In the genomic region with DNA sequence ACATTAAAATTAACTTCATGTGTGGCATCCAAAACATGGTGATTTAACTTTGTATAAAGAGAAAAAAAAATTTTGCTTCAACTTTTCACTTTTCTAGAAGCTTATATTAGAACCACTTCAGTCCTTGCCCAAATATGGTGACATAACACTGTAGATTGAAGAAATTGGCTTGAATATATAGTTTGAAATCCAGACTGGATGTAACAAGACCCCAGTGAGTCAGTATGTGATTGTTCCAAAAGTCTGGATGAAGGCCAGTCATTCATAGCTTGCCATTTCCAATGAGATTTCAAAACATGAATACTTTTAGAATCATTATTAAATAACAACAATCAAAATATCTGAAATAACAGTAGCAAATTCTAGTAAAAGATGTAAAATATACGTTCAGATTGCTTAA, we compare ENCODE assay signal across 17 cellular contexts.
DNase-seq lines count a peak whose midpoint lies in the region; ATAC-seq and TF ChIP-seq lines count a peak whose summit lies in the region.
"Had no signal": no experiment of that assay in that cellular context is flagged by ENCODE, and none has a peak within 500 bp of the region (broad histone marks: within the 10 kb centered on the region; RNA-seq: fewer than 3 reads in every experiment).

No MANE protein-coding gene starts in this region.

- H3K27me3 Mint-ChIP-seq in CD4-positive, alpha-beta memory T cell = no peaks in the 10 kb centered on the region
- H3K27me3 Mint-ChIP-seq: activated CD4-positive, alpha-beta memory T cell treated with anti-CD3 and anti-CD28 coated beads, Interleukin-2, amount 10 ng/mL, durations not matched to agents 7 days and 5 days; effector memory CD8-positive, alpha-beta T cell had no signal

- no peak overlapping the region for H3K27ac Mint-ChIP-seq in CD4-positive, alpha-beta memory T cell
- H3K27ac Mint-ChIP-seq: activated CD4-positive, alpha-beta memory T cell treated with anti-CD3 and anti-CD28 coated beads, Interleukin-2, amount 10 ng/mL, durations not matched to agents 7 days and 5 days; activated naive CD4-positive, alpha-beta T cell treated with anti-CD3 and anti-CD28 coated beads for 36 hours; effector memory CD8-positive, alpha-beta T cell; immature natural killer cell; natural killer cell treated with Interleukin-12 subunit alpha and Interleukin-12 subunit beta and Interleukin-15 and Interleukin-18, amount 100 ng/mL, for 72 hours; stimulated activated memory B cell treated with anti-CD40 and anti-IgM and Interleukin-4, amounts not matched to agents 10 μg/mL and 1 μg/mL and 100 μg/mL, for 72 hours had no signal

- DNase-seq in ELR (ENCODE audit: low read depth) (peak; percentile 79), adipocyte (ENCODE audit: low read depth) (peak; percentile 95), foreskin fibroblast (peak; percentile 87 to 93), renal cortical epithelial cell (ENCODE audit: low read depth) (peak; percentile 67), NCI-H2081 (lab: John Stamatoyannopoulos, UW) (no peak)
- DNase-seq in effector CD8-positive, alpha-beta T cell (lab: John Stamatoyannopoulos, UW) = no peak
- no peak for DNase-seq in CD4-positive, alpha-beta memory T cell
- DNase-seq: activated CD4-positive, alpha-beta memory T cell treated with anti-CD3 and anti-CD28 coated beads, Interleukin-2, amount 10 ng/mL, durations not matched to agents 7 days and 5 days; activated naive CD4-positive, alpha-beta T cell treated with anti-CD3 and anti-CD28 coated beads for 36 hours; Calu3; effector memory CD8-positive, alpha-beta T cell; immature natural killer cell; NCI-H2029 treated with DMSO at 0.1 percent for 48 hours had no signal

- CTCF ChIA-PET in CD4-positive, alpha-beta memory T cell (lab: Charles Lee; ENCODE audit: partially characterized antibody) = no interaction called here

- POLR2A ChIA-PET in CD4-positive, alpha-beta memory T cell (lab: Charles Lee; ENCODE audit: partially characterized antibody) = no interaction called here

- no peaks in the 10 kb centered on the region for H3K9me3 ChIP-seq in adipocyte (ENCODE audit: control insufficient read depth, low read length)
- H3K9me3 ChIP-seq in CD4-positive, alpha-beta memory T cell (ENCODE audit: control insufficient read depth in 1 of 2, low read length in 2 of 2) = no peaks in the 10 kb centered on the region

- TF ChIP-seq CTCF in foreskin fibroblast (IDR thresholded peaks at IDR 0.05; ENCODE audit: low read depth, low read length) = no peak

- H3K36me3 ChIP-seq in adipocyte (ENCODE audit: control insufficient read depth, insufficient read depth, low read length, severe bottlenecking) = no peaks in the 10 kb centered on the region
- H3K36me3 ChIP-seq in CD4-positive, alpha-beta memory T cell (ENCODE audit: insufficient read depth, low read length) = no peaks in the 10 kb centered on the region

- peaks cover 31% of the 10 kb centered on the region for H3K4me1 ChIP-seq in adipocyte (ENCODE audit: control insufficient read depth, insufficient read depth, low read length)
- H3K4me1 ChIP-seq in CD4-positive, alpha-beta memory T cell (ENCODE audit: insufficient read depth, low read length) = no peaks in the 10 kb centered on the region

- H3K4me3 ChIP-seq in adipocyte (ENCODE audit: low read length) = no peak overlapping the region
- H3K4me3 ChIP-seq in foreskin fibroblast (ENCODE audit: low read depth in 1 of 2, low read length in 2 of 2) = no peak overlapping the region
- H3K4me3 ChIP-seq in CD4-positive, alpha-beta memory T cell (ENCODE audit: low read length in 2 of 2) = no peak overlapping the region
- H3K4me3 ChIP-seq: GM12878 had no signal

- H3K27me3 ChIP-seq in adipocyte (replicated peaks; ENCODE audit: control insufficient read depth, insufficient read depth, low read length) = no peaks in the 10 kb centered on the region
- H3K27me3 ChIP-seq in CD4-positive, alpha-beta memory T cell (ENCODE audit: insufficient read depth, low read length) = no peaks in the 10 kb centered on the region

- no peak for ATAC-seq in GM18907 (IDR thresholded peaks at IDR 0.05; ENCODE audit: unreplicated experiment)
- ATAC-seq: effector memory CD8-positive, alpha-beta T cell; GM12878; natural killer cell treated with Interleukin-12 subunit alpha and Interleukin-12 subunit beta and Interleukin-15 and Interleukin-18, amount 100 ng/mL, for 72 hours; stimulated activated memory B cell treated with anti-CD40 and anti-IgM and Interleukin-4, amounts not matched to agents 10 μg/mL and 1 μg/mL and 100 μg/mL, for 72 hours had no signal

- H3K9me3 Mint-ChIP-seq in CD4-positive, alpha-beta memory T cell = peaks cover 0 to 3% (median 0%) of the 10 kb centered on the region in 8 donors
- H3K9me3 Mint-ChIP-seq: activated CD4-positive, alpha-beta memory T cell treated with anti-CD3 and anti-CD28 coated beads, Interleukin-2, amount 10 ng/mL, durations not matched to agents 7 days and 5 days; activated naive CD4-positive, alpha-beta T cell treated with anti-CD3 and anti-CD28 coated beads for 36 hours; effector memory CD8-positive, alpha-beta T cell; immature natural killer cell; natural killer cell treated with Interleukin-12 subunit alpha and Interleukin-12 subunit beta and Interleukin-15 and Interleukin-18, amount 100 ng/mL, for 72 hours; stimulated activated memory B cell treated with anti-CD40 and anti-IgM and Interleukin-4, amounts not matched to agents 10 μg/mL and 1 μg/mL and 100 μg/mL, for 72 hours had no signal

- no peaks in the 10 kb centered on the region for H3K36me3 Mint-ChIP-seq in CD4-positive, alpha-beta memory T cell
- H3K36me3 Mint-ChIP-seq: immature natural killer cell; natural killer cell treated with Interleukin-12 subunit alpha and Interleukin-12 subunit beta and Interleukin-15 and Interleukin-18, amount 100 ng/mL, for 72 hours; stimulated activated memory B cell treated with anti-CD40 and anti-IgM and Interleukin-4, amounts not matched to agents 10 μg/mL and 1 μg/mL and 100 μg/mL, for 72 hours had no signal

- no peak overlapping the region for H3K4me3 Mint-ChIP-seq in CD4-positive, alpha-beta memory T cell
- H3K4me3 Mint-ChIP-seq: activated CD4-positive, alpha-beta memory T cell treated with anti-CD3 and anti-CD28 coated beads, Interleukin-2, amount 10 ng/mL, durations not matched to agents 7 days and 5 days; activated naive CD4-positive, alpha-beta T cell treated with anti-CD3 and anti-CD28 coated beads for 36 hours; effector memory CD8-positive, alpha-beta T cell; immature natural killer cell; natural killer cell treated with Interleukin-12 subunit alpha and Interleukin-12 subunit beta and Interleukin-15 and Interleukin-18, amount 100 ng/mL, for 72 hours; stimulated activated memory B cell treated with anti-CD40 and anti-IgM and Interleukin-4, amounts not matched to agents 10 μg/mL and 1 μg/mL and 100 μg/mL, for 72 hours had no signal

- H3K4me1 Mint-ChIP-seq in CD4-positive, alpha-beta memory T cell = no peaks in the 10 kb centered on the region
- H3K4me1 Mint-ChIP-seq: activated CD4-positive, alpha-beta memory T cell treated with anti-CD3 and anti-CD28 coated beads, Interleukin-2, amount 10 ng/mL, durations not matched to agents 7 days and 5 days; immature natural killer cell; stimulated activated memory B cell treated with anti-CD40 and anti-IgM and Interleukin-4, amounts not matched to agents 10 μg/mL and 1 μg/mL and 100 μg/mL, for 72 hours had no signal

- peak overlapping the region; percentile 52 for H3K9ac ChIP-seq in adipocyte (ENCODE audit: low read length)

- no peak overlapping the region for H3K27ac ChIP-seq in CD4-positive, alpha-beta memory T cell (ENCODE audit: low read depth, low read length)

- intact Hi-C loops in CD4-positive, alpha-beta memory T cell (cut with micrococcal nuclease) = no loop called here

Comparison
In these comparisons a context has a peak if more than half of its experiments do, and no peak if none do; other contexts are left out.
1. DNase-seq: peak in ELR (single experiment), adipocyte (single experiment), foreskin fibroblast (2 of 2) and renal cortical epithelial cell (single experiment); none in effector CD8-positive, alpha-beta T cell (single experiment), NCI-H2081 (0 of 2) and CD4-positive, alpha-beta memory T cell (0 of 5).